In genomic region chr13:40770609-40770933, GRCh38 we compare ENCODE assay signal across 8 cellular contexts. TPM values are rescaled to one million over a fixed set of nuclear protein-coding genes. Genes with fewer than 3 reads are reported as not detected.
DNase-seq lines count a peak whose midpoint lies in the region; ATAC-seq and TF ChIP-seq lines count a peak whose summit lies in the region.

No MANE protein-coding gene starts in this region.

- H3K27ac Mint-ChIP-seq in naive B cell = peak overlapping the region; percentile 91 to 97 (median 97)

- DNase-seq in AG09309 (ENCODE audit: low read depth) (no peak), coronary artery (ENCODE audit: low spot score) (no peak), naive B cell (no peak), ecto neural progenitor cell (ENCODE audit: low spot score) (no peak), G401 (ENCODE audit: low spot score) (no peak)
- DNase-seq in effector CD4-positive, alpha-beta T cell = no peak

- in situ Hi-C loops in G401 (cut with HindIII; ENCODE audit: low sequenced_read_pairs) = no loop called here

- H3K27me3 Mint-ChIP-seq in naive B cell = no peaks in the 10 kb centered on the region

- H3K27ac ChIP-seq in KOPT-K1 (ENCODE audit: low read depth, low read length, poor library complexity, severe bottlenecking) (peak overlapping the region; percentile 86), coronary artery (peak overlapping the region; percentile 84 to 85)

- H3K4me1 Mint-ChIP-seq in naive B cell = peaks cover 11 to 33% (median 19%) of the 10 kb centered on the region in 3 donors

- H3K9me3 ChIP-seq in KOPT-K1 (ENCODE audit: insufficient read depth, low read length, poor library complexity, severe bottlenecking) = no peaks in the 10 kb centered on the region

- H3K36me3 ChIP-seq in KOPT-K1 (ENCODE audit: insufficient read depth, low read length) = peaks cover 20% of the 10 kb centered on the region

- H3K4me3 ChIP-seq in AG09309 (ENCODE audit: control insufficient read depth, low read depth, low read length) (peak overlapping the region; percentile 79), coronary artery (peak overlapping the region; percentile 80)

- peak overlapping the region; percentile 88 to 99 (median 99) for H3K4me3 Mint-ChIP-seq in naive B cell

- H3K9me3 Mint-ChIP-seq in naive B cell = no peaks in the 10 kb centered on the region

- ATAC-seq in naive B cell (ENCODE audit: low read depth in 2 of 2) (no peak), GM21360 (IDR thresholded peaks at IDR 0.05; ENCODE audit: unreplicated experiment) (no peak)

- TF ChIP-seq CTCF in AG09309 (IDR thresholded peaks at IDR 0.05; ENCODE audit: control insufficient read depth, insufficient read depth, low read depth, low read length, missing control alignments) (no peak), coronary artery (IDR thresholded peaks at IDR 0.05) (no peak)

- no peaks in the 10 kb centered on the region for H3K36me3 Mint-ChIP-seq in naive B cell

RNA-seq across cellular contexts. Expression of gene MRPS31, which starts 0.4 kb away (rescaled TPM):
- 10 to 100 TPM; 23.2 to 53.0 (median 46.9) TPM for polyA plus RNA-seq in naive B cell (ENCODE audit: low read depth in 6 of 6)
- 20.3 and 42.3 TPM in 2 replicates for total RNA-seq in G401 (2014; rRNA removed; shearing (Covaris generic))

RNA-seq across cellular contexts. Expression of gene SLC25A15, which starts 18.8 kb away (rescaled TPM):
- polyA plus RNA-seq in naive B cell (ENCODE audit: low read depth in 6 of 6) = 1 to 10 TPM; 1.1 to 9.4 (median 2.8) TPM
- 66.5 and 75.0 TPM in 2 replicates for total RNA-seq in G401 (2014; rRNA removed; shearing (Covaris generic))
